Comparison of ENCODE assay signal across 8 cellular contexts in the genomic region with DNA sequence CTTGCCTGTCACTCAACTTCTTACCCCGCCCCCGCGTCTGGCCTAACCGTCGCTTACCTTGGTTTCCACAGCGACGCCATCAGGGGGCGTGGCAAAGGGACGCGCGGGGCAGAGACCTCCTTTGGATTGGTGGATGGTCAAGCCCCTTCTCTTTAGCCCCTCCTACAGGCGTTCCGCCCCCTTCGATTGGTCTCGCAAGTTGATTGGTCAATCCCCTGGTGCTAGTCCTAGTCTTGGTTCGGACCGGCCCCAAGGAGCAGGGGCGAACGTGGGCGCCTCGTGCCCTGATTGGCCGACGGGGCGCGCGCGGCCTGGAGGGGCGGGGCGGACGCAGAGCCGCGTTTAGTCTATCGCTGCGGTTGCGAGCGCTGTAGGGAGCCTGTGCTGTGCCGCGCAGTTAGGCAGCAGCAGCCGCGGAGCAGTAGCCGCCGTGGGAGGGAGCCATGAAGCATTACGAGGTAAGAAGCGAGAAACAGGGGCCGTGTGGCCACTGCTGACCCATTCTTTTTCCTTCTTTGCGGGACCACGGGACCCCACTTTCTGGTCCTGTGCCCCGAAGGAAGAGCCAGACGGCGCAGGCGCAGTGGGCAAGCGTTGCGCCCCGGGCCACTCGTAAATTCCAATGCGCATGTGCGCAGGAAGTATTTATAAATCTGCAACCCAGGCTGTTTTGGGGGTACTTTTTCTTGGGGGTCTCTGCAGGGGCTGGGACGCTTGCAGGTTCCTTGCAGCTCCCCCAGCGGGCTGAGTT. TPM values are rescaled to one million over a fixed set of nuclear protein-coding genes. Genes with fewer than 3 reads are reported as not detected.
DNase-seq lines count a peak whose midpoint lies in the region; ATAC-seq and TF ChIP-seq lines count a peak whose summit lies in the region.

A gene with protein sequence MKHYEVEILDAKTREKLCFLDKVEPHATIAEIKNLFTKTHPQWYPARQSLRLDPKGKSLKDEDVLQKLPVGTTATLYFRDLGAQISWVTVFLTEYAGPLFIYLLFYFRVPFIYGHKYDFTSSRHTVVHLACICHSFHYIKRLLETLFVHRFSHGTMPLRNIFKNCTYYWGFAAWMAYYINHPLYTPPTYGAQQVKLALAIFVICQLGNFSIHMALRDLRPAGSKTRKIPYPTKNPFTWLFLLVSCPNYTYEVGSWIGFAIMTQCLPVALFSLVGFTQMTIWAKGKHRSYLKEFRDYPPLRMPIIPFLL (plus strand): TSS at position 341 of the 751 bp plus-strand sequence. CDS start 103 bp downstream, at position 444.

- ATAC-seq in GM19043 (IDR thresholded peaks at IDR 0.05; ENCODE audit: low read depth, unreplicated experiment) (peak; percentile 97), HG03378 (IDR thresholded peaks at IDR 0.05; ENCODE audit: unreplicated experiment) (peak; percentile 91)

- TF ChIP-seq CTCF in AG10803 (conservative IDR thresholded peaks at IDR 0.05; ENCODE audit: low read length), result no peak

- H3K4me3 ChIP-seq in AG10803 (ENCODE audit: low read length), result peak within 1 kb of the TSS; percentile 78

- peak; percentile 100 for DNase-seq in AG10803 (ENCODE audit: low read depth)
- peak; percentile 99 for DNase-seq in NCI-H460 (ENCODE audit: extremely low read depth, low read depth)
- peak; percentile 100 for DNase-seq in activated CD4-positive, CD25-positive, alpha-beta regulatory T cell treated with anti-CD3 and anti-CD28 coated beads, Interleukin-2, amount 50 U/mL, for 72 hours
- peak; percentile 99 to 100 for DNase-seq in cerebellar nuclear complex (lab: John Stamatoyannopoulos, UW)
- DNase-seq in islet precursor cell, result peak; percentile 100
- peak; percentile 100 for DNase-seq in stimulated activated CD4-positive, alpha-beta T cell treated with anti-CD3 and anti-CD28 coated beads, Interleukin-12 subunit alpha, Interleukin-12 subunit beta, amount 100 ng/mL, for 48 hours (ENCODE audit: low read depth in 2 of 3, low spot score in 1 of 3)

RNA-seq across cellular contexts. Expression of the gene that starts here (rescaled TPM):
- 53.8 and 59.1 TPM in 2 replicates for total RNA-seq in NCI-H460 (2014; rRNA removed; shearing (Covaris generic))
- 79.1 and 84.8 TPM in 2 replicates for polyA plus RNA-seq in NCI-H460 (2014; cell fraction: nucleus; rRNA removed)

Comparison
In these comparisons a context has a peak if more than half of its experiments do, and no peak if none do; other contexts are left out.
1. Peak in every context shown above with its lines: DNase-seq, ATAC-seq and H3K4me3 ChIP-seq.